In genomic region chr5:168681556-168682183, GRCh38 we compare ENCODE assay signal across 10 cellular contexts.
DNase-seq lines count a peak whose midpoint lies in the region; ATAC-seq and TF ChIP-seq lines count a peak whose summit lies in the region.
"Had no signal": no experiment of that assay in that cellular context is flagged by ENCODE, and none has a peak within 500 bp of the region (broad histone marks: within the 10 kb centered on the region; RNA-seq: fewer than 3 reads in every experiment).

No MANE protein-coding gene starts in this region.

- no peaks in the 10 kb centered on the region for H3K27me3 ChIP-seq in osteoblast (ENCODE audit: insufficient read depth, low read length)

- no peaks in the 10 kb centered on the region for H3K36me3 Mint-ChIP-seq in T-helper 2 cell treated with Interferon-gamma antibody and Interleukin-4, amounts not matched to agents 5 μg/mL and 100 μg/mL, for 36 hours (ENCODE audit: low read depth)

- H3K4me1 Mint-ChIP-seq in T-helper 2 cell treated with Interferon-gamma antibody and Interleukin-4, amounts not matched to agents 5 μg/mL and 100 μg/mL, for 36 hours (ENCODE audit: low read depth) = peaks cover 12% of the 10 kb centered on the region

- no peaks in the 10 kb centered on the region for H3K79me2 ChIP-seq in osteoblast (ENCODE audit: insufficient read depth, low read length)

- H4K20me1 ChIP-seq in osteoblast (ENCODE audit: insufficient read depth, low read length) = no peaks in the 10 kb centered on the region

- H3K4me1 ChIP-seq in osteoblast (ENCODE audit: insufficient read depth, low read length) = peaks cover 13% of the 10 kb centered on the region

- CTCF ChIA-PET in HEK293T (lab: Yijun Ruan, JAX) = interaction anchor here (1.2 to 1.3 kb wide), 2 partner anchors 66 to 265 kb away, joined by 3 read pairs; no protein-coding TSS in a partner anchor

- ATAC-seq in GM21381 (IDR thresholded peaks at IDR 0.05; ENCODE audit: unreplicated experiment) (no peak), HG02870 (IDR thresholded peaks at IDR 0.05; ENCODE audit: unreplicated experiment) (no peak)
- ATAC-seq: effector memory CD8-positive, alpha-beta T cell had no signal

- POLR2A ChIA-PET in HEK293T (lab: Yijun Ruan, JAX) = no interaction called here

- H3K4me3 ChIP-seq in fibroblast of the aortic adventitia (ENCODE audit: low read depth, low read length) = no peak overlapping the region
- H3K4me3 ChIP-seq in osteoblast (ENCODE audit: insufficient read depth, low read length) = no peak overlapping the region

- H3K4me2 ChIP-seq in osteoblast (ENCODE audit: insufficient read depth, low read length) = peak overlapping the region; percentile 34

- DNase-seq in AG20443 (ENCODE audit: low spot score) = peak; percentile 53
- DNase-seq in T-helper 2 cell treated with Interferon-gamma antibody and Interleukin-4, amounts not matched to agents 5 μg/mL and 100 μg/mL, for 36 hours (ENCODE audit: low spot score) = peak; percentile 31
- DNase-seq in fibroblast of the aortic adventitia (ENCODE audit: low read depth) = peak; percentile 89
- peak; percentile 94 for DNase-seq in osteoblast (ENCODE audit: insufficient read length, low spot score, missing footprints)
- DNase-seq in pons (ENCODE audit: low spot score) = no peak
- DNase-seq in HEK293T (ENCODE audit: extremely low spot score) = no peak
- DNase-seq: effector memory CD8-positive, alpha-beta T cell; midbrain had no signal

- H3K27ac ChIP-seq in osteoblast (ENCODE audit: low read depth, low read length) = peak overlapping the region; percentile 58

- no peak overlapping the region for H3K4me3 Mint-ChIP-seq in T-helper 2 cell treated with Interferon-gamma antibody and Interleukin-4, amounts not matched to agents 5 μg/mL and 100 μg/mL, for 36 hours
- H3K4me3 Mint-ChIP-seq: effector memory CD8-positive, alpha-beta T cell had no signal

- H3K9me3 Mint-ChIP-seq in T-helper 2 cell treated with Interferon-gamma antibody and Interleukin-4, amounts not matched to agents 5 μg/mL and 100 μg/mL, for 36 hours = no peaks in the 10 kb centered on the region
- H3K9me3 Mint-ChIP-seq: effector memory CD8-positive, alpha-beta T cell had no signal

- peak overlapping the region; percentile 61 for H2AFZ ChIP-seq in osteoblast (ENCODE audit: low read length)

- H3K36me3 ChIP-seq in osteoblast (ENCODE audit: insufficient read depth, low read length) = no peaks in the 10 kb centered on the region

- no peaks in the 10 kb centered on the region for H3K27me3 Mint-ChIP-seq in T-helper 2 cell treated with Interferon-gamma antibody and Interleukin-4, amounts not matched to agents 5 μg/mL and 100 μg/mL, for 36 hours (ENCODE audit: low read depth)

- H3K9me3 ChIP-seq in osteoblast (ENCODE audit: low read depth, low read length) = no peaks in the 10 kb centered on the region

- TF ChIP-seq CTCF in fibroblast of the aortic adventitia (IDR thresholded peaks at IDR 0.05; ENCODE audit: insufficient read depth, low read length) (peak; percentile 10), osteoblast (IDR thresholded peaks at IDR 0.05; ENCODE audit: extremely low read depth, low read depth, low read length) (no peak)

- peak overlapping the region; percentile 55 for H3K27ac Mint-ChIP-seq in T-helper 2 cell treated with Interferon-gamma antibody and Interleukin-4, amounts not matched to agents 5 μg/mL and 100 μg/mL, for 36 hours
- H3K27ac Mint-ChIP-seq: effector memory CD8-positive, alpha-beta T cell had no signal

TF ChIP-seq in HEK293T, 16 proteins besides CTCF, POLR2A, EP300 and RAD21:
- no peak for TF ChIP-seq LEF1 (IDR thresholded peaks at IDR 0.05; ENCODE audit: borderline replicate concordance)
- no peak for TF ChIP-seq CTBP1 (IDR thresholded peaks at IDR 0.05; ENCODE audit: borderline replicate concordance)
- no peak for TF ChIP-seq HDGF (IDR thresholded peaks at IDR 0.05; ENCODE audit: borderline replicate concordance)
- TF ChIP-seq BHLHE40 (IDR thresholded peaks at IDR 0.05; ENCODE audit: borderline replicate concordance) = no peak
- TF ChIP-seq ELF4 (IDR thresholded peaks at IDR 0.05) = no peak
- no peak for TF ChIP-seq TARDBP (IDR thresholded peaks at IDR 0.05)

Comparison
In these comparisons a context has a peak if more than half of its experiments do, and no peak if none do; other contexts are left out.
1. DNase-seq: peak in AG20443 (single experiment), T-helper 2 cell treated with Interferon-gamma antibody and Interleukin-4, amounts not matched to agents 5 μg/mL and 100 μg/mL, for 36 hours (single experiment), fibroblast of the aortic adventitia (single experiment) and osteoblast (single experiment); none in pons (single experiment) and HEK293T (single experiment).